In the genomic region with DNA sequence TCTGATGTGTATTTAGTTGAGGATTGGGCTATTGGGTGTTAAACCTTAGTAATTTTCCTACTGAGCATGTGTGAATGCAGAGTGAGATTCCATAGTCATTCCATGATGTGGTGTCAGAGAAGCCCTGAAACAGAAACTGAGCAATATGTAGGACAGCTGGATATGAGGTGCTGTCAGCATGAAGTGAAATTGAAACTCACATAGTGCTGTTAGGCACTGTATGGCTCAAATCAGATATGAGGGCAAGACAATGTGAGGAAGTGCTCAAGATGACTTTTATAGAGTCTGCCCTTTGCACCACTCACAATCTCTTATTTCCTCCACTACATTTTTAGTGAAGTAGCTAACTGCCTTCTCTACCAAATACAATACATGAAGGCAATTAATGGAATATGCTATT, we compare ENCODE assay signal across 18 cellular contexts.
DNase-seq lines count a peak whose midpoint lies in the region; ATAC-seq lines count a peak whose summit lies in the region.
"Had no signal": no experiment of that assay in that cellular context is flagged by ENCODE, and none has a peak within 500 bp of the region (broad histone marks: within the 10 kb centered on the region; RNA-seq: fewer than 3 reads in every experiment).

No MANE protein-coding gene starts in this region.

- H3K27me3 Mint-ChIP-seq in effector memory CD8-positive, alpha-beta T cell: peaks cover 0 to under 1% of the 10 kb centered on the region in 2 donors
- no peaks in the 10 kb centered on the region for H3K27me3 Mint-ChIP-seq in stimulated activated memory B cell treated with anti-CD40 and anti-IgM and Interleukin-4, amounts not matched to agents 10 μg/mL and 1 μg/mL and 100 μg/mL, for 72 hours

- no peaks in the 10 kb centered on the region for H3K4me1 Mint-ChIP-seq in effector memory CD8-positive, alpha-beta T cell (ENCODE audit: low read depth in 2 of 2)
- no peaks in the 10 kb centered on the region for H3K4me1 Mint-ChIP-seq in stimulated activated memory B cell treated with anti-CD40 and anti-IgM and Interleukin-4, amounts not matched to agents 10 μg/mL and 1 μg/mL and 100 μg/mL, for 72 hours
- H3K4me1 Mint-ChIP-seq: activated B cell treated with CpG ODN at 0.5 μM for 24 hours, naive B cell had no signal

- no peak for DNase-seq in effector memory CD8-positive, alpha-beta T cell
- no peak for DNase-seq in NOMO-1 treated with DMSO at 0.1 percent for 48 hours (lab: John Stamatoyannopoulos, UW; ENCODE audit: unreplicated experiment)
- DNase-seq: activated B cell treated with CpG ODN at 0.5 μM for 24 hours; activated CD8-positive, alpha-beta memory T cell treated with anti-CD3 and anti-CD28 coated beads, Interleukin-2, amount 50 U/mL, for 48 hours; DMS79 treated with DMSO at 0.1 percent for 48 hours; heart left ventricle; kidney glomerular epithelial cell; naive B cell; NCI-H2227 treated with DMSO at 0.1 percent for 48 hours; SK-N-SH; stimulated activated CD4-positive, alpha-beta T cell treated with anti-CD3 and anti-CD28 coated beads, Interleukin-4, amount 100 ng/mL, for 24 hours; stimulated activated naive CD8-positive, alpha-beta T cell treated with anti-CD3 and anti-CD28 coated beads, Interleukin-15, Interleukin-2, amounts not matched to agents 100 U/mL and 50 U/mL, for 24 hours had no signal

- no peaks in the 10 kb centered on the region for H3K36me3 Mint-ChIP-seq in effector memory CD8-positive, alpha-beta T cell (ENCODE audit: insufficient read depth)
- H3K36me3 Mint-ChIP-seq in stimulated activated memory B cell treated with anti-CD40 and anti-IgM and Interleukin-4, amounts not matched to agents 10 μg/mL and 1 μg/mL and 100 μg/mL, for 72 hours: no peaks in the 10 kb centered on the region
- H3K36me3 Mint-ChIP-seq: naive B cell had no signal

- ATAC-seq in GM18502 (IDR thresholded peaks at IDR 0.05; ENCODE audit: poor library complexity, unreplicated experiment): peak; percentile 91
- ATAC-seq in GM19452 (IDR thresholded peaks at IDR 0.05; ENCODE audit: unreplicated experiment): peak; percentile 70
- peak; percentile 64 for ATAC-seq in HG02763 (IDR thresholded peaks at IDR 0.05; ENCODE audit: unreplicated experiment)
- ATAC-seq in HG03558 (IDR thresholded peaks at IDR 0.05; ENCODE audit: extremely low read depth, unreplicated experiment): peak; percentile 83
- no peak for ATAC-seq in effector memory CD8-positive, alpha-beta T cell (replicated peaks)
- no peak for ATAC-seq in stimulated activated memory B cell treated with anti-CD40 and anti-IgM and Interleukin-4, amounts not matched to agents 10 μg/mL and 1 μg/mL and 100 μg/mL, for 72 hours
- ATAC-seq in HG02678 (IDR thresholded peaks at IDR 0.05; ENCODE audit: unreplicated experiment): no peak
- ATAC-seq: stimulated activated naive CD8-positive, alpha-beta T cell treated with anti-CD3 and anti-CD28 coated beads, Interleukin-15, Interleukin-2, amounts not matched to agents 100 U/mL and 50 U/mL, for 24 hours had no signal

- H3K4me3 Mint-ChIP-seq in effector memory CD8-positive, alpha-beta T cell: no peak overlapping the region
- H3K4me3 Mint-ChIP-seq in stimulated activated memory B cell treated with anti-CD40 and anti-IgM and Interleukin-4, amounts not matched to agents 10 μg/mL and 1 μg/mL and 100 μg/mL, for 72 hours: no peak overlapping the region
- H3K4me3 Mint-ChIP-seq: activated B cell treated with CpG ODN at 0.5 μM for 24 hours, naive B cell had no signal

- H3K27ac Mint-ChIP-seq in effector memory CD8-positive, alpha-beta T cell: no peak overlapping the region
- no peak overlapping the region for H3K27ac Mint-ChIP-seq in stimulated activated memory B cell treated with anti-CD40 and anti-IgM and Interleukin-4, amounts not matched to agents 10 μg/mL and 1 μg/mL and 100 μg/mL, for 72 hours
- H3K27ac Mint-ChIP-seq: activated B cell treated with CpG ODN at 0.5 μM for 24 hours, naive B cell had no signal

- no peaks in the 10 kb centered on the region for H3K9me3 Mint-ChIP-seq in effector memory CD8-positive, alpha-beta T cell
- H3K9me3 Mint-ChIP-seq in stimulated activated memory B cell treated with anti-CD40 and anti-IgM and Interleukin-4, amounts not matched to agents 10 μg/mL and 1 μg/mL and 100 μg/mL, for 72 hours: peaks cover 3% of the 10 kb centered on the region
- H3K9me3 Mint-ChIP-seq: activated B cell treated with CpG ODN at 0.5 μM for 24 hours had no signal

Comparison
In these comparisons a context has a peak if more than half of its experiments do, and no peak if none do; other contexts are left out.
1. ATAC-seq: peak in GM18502 (single experiment), GM19452 (single experiment), HG02763 (single experiment) and HG03558 (single experiment); none in effector memory CD8-positive, alpha-beta T cell (single experiment), stimulated activated memory B cell treated with anti-CD40 and anti-IgM and Interleukin-4, amounts not matched to agents 10 μg/mL and 1 μg/mL and 100 μg/mL, for 72 hours (single experiment) and HG02678 (single experiment).